ENCODE assay signal across 22 cellular contexts in the genomic region with DNA sequence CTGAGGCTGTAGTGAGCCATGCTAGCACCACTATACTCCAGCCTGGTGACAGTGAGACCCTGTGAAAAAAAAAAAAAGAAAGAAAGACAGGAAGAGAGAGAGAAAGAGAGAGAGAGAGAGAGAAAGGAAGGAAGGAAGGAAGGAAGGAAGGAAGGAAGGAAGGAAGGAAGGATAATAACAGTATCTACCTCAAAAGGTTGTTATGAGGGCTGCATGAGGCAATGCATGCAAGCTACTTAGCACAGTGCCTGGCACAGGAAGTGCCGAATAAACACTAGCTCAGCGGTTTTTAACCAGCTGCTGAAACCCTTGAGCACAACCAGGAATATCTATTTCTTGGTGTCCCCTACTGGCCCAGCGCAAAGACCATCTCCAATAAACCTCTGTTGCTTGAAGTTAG.
DNase-seq lines count a peak whose midpoint lies in the region; ATAC-seq and TF ChIP-seq lines count a peak whose summit lies in the region.
"Had no signal": no experiment of that assay in that cellular context is flagged by ENCODE, and none has a peak within 500 bp of the region (broad histone marks: within the 10 kb centered on the region; RNA-seq: fewer than 3 reads in every experiment).

No MANE protein-coding gene starts in this region.

- H3K9ac ChIP-seq in mammary epithelial cell (ENCODE audit: insufficient read depth, low read length) = no peak overlapping the region

- H3K27me3 Mint-ChIP-seq in activated CD8-positive, alpha-beta T cell treated with anti-CD3 and anti-CD28 coated beads, Interleukin-2, amount 10 ng/mL, durations not matched to agents 7 days and 5 days (ENCODE audit: low read depth) = no peaks in the 10 kb centered on the region
- no peaks in the 10 kb centered on the region for H3K27me3 Mint-ChIP-seq in activated CD8-positive, alpha-beta T cell treated with anti-CD3 and anti-CD28 coated beads for 36 hours
- H3K27me3 Mint-ChIP-seq in central memory CD8-positive, alpha-beta T cell = no peaks in the 10 kb centered on the region

- BruUV-seq in mammary epithelial cell (replicated peaks; lab: Mats Ljungman, UMichigan) = no TSS peak

- peaks cover 11% of the 10 kb centered on the region for H3K79me2 ChIP-seq in mammary epithelial cell (ENCODE audit: insufficient read depth, low read length)

- H3K27ac ChIP-seq in neutrophil = peak overlapping the region; percentile 50
- H3K27ac ChIP-seq in gastrocnemius medialis = no peak overlapping the region
- no peak overlapping the region for H3K27ac ChIP-seq in mammary epithelial cell (ENCODE audit: insufficient read depth, low read depth, low read length)
- H3K27ac ChIP-seq: brain microvascular endothelial cell, esophagus muscularis mucosa, left ventricle myocardium inferior, sigmoid colon had no signal

- POLR2A ChIA-PET in activated CD8-positive, alpha-beta T cell treated with anti-CD3 and anti-CD28 coated beads, Interleukin-2, amount 10 ng/mL, durations not matched to agents 7 days and 5 days (lab: Charles Lee) = interaction anchor here (0.6 kb wide), 1 partner anchor 16 kb away, joined by 3 read pairs; no protein-coding TSS in a partner anchor
- POLR2A ChIA-PET in activated CD8-positive, alpha-beta T cell treated with anti-CD3 and anti-CD28 coated beads for 36 hours (lab: Charles Lee) = no interaction called here

- peak overlapping the region; percentile 68 for H3K27ac Mint-ChIP-seq in activated CD8-positive, alpha-beta T cell treated with anti-CD3 and anti-CD28 coated beads, Interleukin-2, amount 10 ng/mL, durations not matched to agents 7 days and 5 days
- no peak overlapping the region for H3K27ac Mint-ChIP-seq in activated CD8-positive, alpha-beta T cell treated with anti-CD3 and anti-CD28 coated beads for 36 hours
- H3K27ac Mint-ChIP-seq in central memory CD8-positive, alpha-beta T cell (ENCODE audit: low read depth) = peak overlapping the region; percentile 90
- H3K27ac Mint-ChIP-seq: GM23338 had no signal

- no peak for TF ChIP-seq POLR2A in gastrocnemius medialis (IDR thresholded peaks at IDR 0.05)

- H3K36me3 ChIP-seq in neutrophil (no peaks in the 10 kb centered on the region), gastrocnemius medialis (no peaks in the 10 kb centered on the region), mammary epithelial cell (ENCODE audit: insufficient read depth, low read length) (no peaks in the 10 kb centered on the region)
- H3K36me3 ChIP-seq: brain microvascular endothelial cell, esophagus muscularis mucosa, left ventricle myocardium inferior, sigmoid colon had no signal

- no peak overlapping the region for H3K4me2 ChIP-seq in mammary epithelial cell (ENCODE audit: insufficient read depth, low read depth, low read length)
- H3K4me2 ChIP-seq: GM23338 had no signal

- dilution Hi-C loops in mammary epithelial cell (cut with HindIII; ENCODE audit: low sequenced_read_pairs) = no loop called here

- intact Hi-C loops in activated CD8-positive, alpha-beta T cell treated with anti-CD3 and anti-CD28 coated beads for 36 hours (cut with micrococcal nuclease) = no loop called here
- intact Hi-C loops in head of caudate nucleus (cut with DNase I) = no loop called here
- intact Hi-C loops in gastrocnemius medialis (cut with DNase I; ENCODE audit: low total_unique reads) = no loop called here
- intact Hi-C loops in mammary epithelial cell (cut with micrococcal nuclease) = no loop called here

- no peaks in the 10 kb centered on the region for H3K9me3 Mint-ChIP-seq in activated CD8-positive, alpha-beta T cell treated with anti-CD3 and anti-CD28 coated beads, Interleukin-2, amount 10 ng/mL, durations not matched to agents 7 days and 5 days (ENCODE audit: insufficient read depth)
- H3K9me3 Mint-ChIP-seq in activated CD8-positive, alpha-beta T cell treated with anti-CD3 and anti-CD28 coated beads for 36 hours = peaks cover 3% of the 10 kb centered on the region
- H3K9me3 Mint-ChIP-seq in central memory CD8-positive, alpha-beta T cell = no peaks in the 10 kb centered on the region

- no peaks in the 10 kb centered on the region for H4K20me1 ChIP-seq in mammary epithelial cell (ENCODE audit: insufficient read depth, low read length)

- peaks cover 6% of the 10 kb centered on the region for H3K4me1 Mint-ChIP-seq in activated CD8-positive, alpha-beta T cell treated with anti-CD3 and anti-CD28 coated beads, Interleukin-2, amount 10 ng/mL, durations not matched to agents 7 days and 5 days (ENCODE audit: low read depth)
- peaks cover 5% of the 10 kb centered on the region for H3K4me1 Mint-ChIP-seq in activated CD8-positive, alpha-beta T cell treated with anti-CD3 and anti-CD28 coated beads for 36 hours (ENCODE audit: low read depth)
- peaks cover 10% of the 10 kb centered on the region for H3K4me1 Mint-ChIP-seq in central memory CD8-positive, alpha-beta T cell

- no peak overlapping the region for H2AFZ ChIP-seq in mammary epithelial cell (ENCODE audit: low read depth, low read length)
- H2AFZ ChIP-seq: GM23338 had no signal

- no peak overlapping the region for H3K4me3 ChIP-seq in Jurkat, Clone E6-1 (ENCODE audit: low read length)
- H3K4me3 ChIP-seq in neutrophil (ENCODE audit: low read depth in 1 of 2, low read length in 1 of 2) (no peak overlapping the region), gastrocnemius medialis (no peak overlapping the region), mammary epithelial cell (replicated peaks in 1 of 3; ENCODE audit: insufficient read depth in 1 of 3, low read depth in 2 of 3, low read length in 3 of 3) (no peak overlapping the region)
- H3K4me3 ChIP-seq: esophagus muscularis mucosa, GM23338, left ventricle myocardium inferior, sigmoid colon had no signal

- DNase-seq in activated CD8-positive, alpha-beta T cell treated with anti-CD3 and anti-CD28 coated beads, Interleukin-2, amount 10 ng/mL, durations not matched to agents 7 days and 5 days = no peak
- DNase-seq in activated CD8-positive, alpha-beta T cell treated with anti-CD3 and anti-CD28 coated beads for 36 hours = no peak
- DNase-seq in Jurkat, Clone E6-1 (ENCODE audit: low read depth, low spot score) = peak; percentile 33
- no peak for DNase-seq in central memory CD8-positive, alpha-beta T cell (ENCODE audit: low spot score in 2 of 2)
- DNase-seq in head of caudate nucleus = no peak
- no peak for DNase-seq in gastrocnemius medialis
- DNase-seq in mammary epithelial cell = no peak
- DNase-seq: activated CD4-positive, alpha-beta T cell treated with anti-CD3 and anti-CD28 coated beads for 1 hour; brain microvascular endothelial cell; hippocampal formation; Karpas-422; left ventricle myocardium inferior; NCI-H1694; NCI-H2171; NCI-H510A treated with DMSO at 0.1 percent for 48 hours; sigmoid colon; stimulated activated CD4-positive, alpha-beta T cell treated with anti-CD3 and anti-CD28 coated beads, Interleukin-15, amount 100 ng/mL, for 24 hours; trophoblast cell had no signal

- WGBS in mammary epithelial cell (ENCODE audit: low coverage, missing lambda C conversion rate) = 62% methylated on average over 3 of the region's 3 CpGs

- H3K36me3 Mint-ChIP-seq in activated CD8-positive, alpha-beta T cell treated with anti-CD3 and anti-CD28 coated beads, Interleukin-2, amount 10 ng/mL, durations not matched to agents 7 days and 5 days (ENCODE audit: low read depth) = peaks cover 11% of the 10 kb centered on the region
- H3K36me3 Mint-ChIP-seq in activated CD8-positive, alpha-beta T cell treated with anti-CD3 and anti-CD28 coated beads for 36 hours (ENCODE audit: low read depth) = peaks cover 10% of the 10 kb centered on the region
- H3K36me3 Mint-ChIP-seq in central memory CD8-positive, alpha-beta T cell (ENCODE audit: insufficient read depth) = peaks cover 2% of the 10 kb centered on the region

- TF ChIP-seq CTCF in activated CD8-positive, alpha-beta T cell treated with anti-CD3 and anti-CD28 coated beads for 36 hours (IDR thresholded peaks at IDR 0.05) = no peak
- TF ChIP-seq CTCF in neutrophil (IDR thresholded peaks at IDR 0.05) (no peak), gastrocnemius medialis (IDR thresholded peaks at IDR 0.05 in 4 of 5, conservative IDR thresholded peaks at IDR 0.05 in 1 of 5) (no peak), mammary epithelial cell (conservative IDR thresholded peaks at IDR 0.05 in 1 of 2, IDR thresholded peaks at IDR 0.05 in 1 of 2; ENCODE audit: extremely low read depth in 1 of 2, insufficient read depth in 1 of 2, low read depth in 1 of 2, low read length in 2 of 2) (no peak)

- H3K9me3 ChIP-seq in neutrophil (no peaks in the 10 kb centered on the region), gastrocnemius medialis (no peaks in the 10 kb centered on the region), mammary epithelial cell (replicated peaks; ENCODE audit: insufficient read depth, low read length) (no peaks in the 10 kb centered on the region)
- H3K9me3 ChIP-seq: esophagus muscularis mucosa, left ventricle myocardium inferior, sigmoid colon had no signal

- no peak overlapping the region for H3K4me3 Mint-ChIP-seq in activated CD8-positive, alpha-beta T cell treated with anti-CD3 and anti-CD28 coated beads, Interleukin-2, amount 10 ng/mL, durations not matched to agents 7 days and 5 days
- H3K4me3 Mint-ChIP-seq in activated CD8-positive, alpha-beta T cell treated with anti-CD3 and anti-CD28 coated beads for 36 hours = no peak overlapping the region
- peak overlapping the region; percentile 19 for H3K4me3 Mint-ChIP-seq in central memory CD8-positive, alpha-beta T cell
- H3K4me3 Mint-ChIP-seq: GM23338 had no signal

- CTCF ChIA-PET in activated CD8-positive, alpha-beta T cell treated with anti-CD3 and anti-CD28 coated beads, Interleukin-2, amount 10 ng/mL, durations not matched to agents 7 days and 5 days (lab: Charles Lee) = interaction anchor here (1.3 kb wide), 1 partner anchor 11 kb away, joined by 3 read pairs; no protein-coding TSS in a partner anchor
- CTCF ChIA-PET in activated CD8-positive, alpha-beta T cell treated with anti-CD3 and anti-CD28 coated beads for 36 hours (lab: Charles Lee) = no interaction called here
- CTCF ChIA-PET in mammary epithelial cell (lab: Charles Lee; ENCODE audit: low non-redundant PET) = no interaction called here

- ATAC-seq in activated CD8-positive, alpha-beta T cell treated with anti-CD3 and anti-CD28 coated beads, Interleukin-2, amount 10 ng/mL, durations not matched to agents 7 days and 5 days = no peak
- no peak for ATAC-seq in activated CD8-positive, alpha-beta T cell treated with anti-CD3 and anti-CD28 coated beads for 36 hours
- peak; percentile 58 for ATAC-seq in central memory CD8-positive, alpha-beta T cell (replicated peaks; ENCODE audit: extremely low read depth, poor library complexity, severe bottlenecking)
- no peak for ATAC-seq in gastrocnemius medialis
- ATAC-seq: GM23338, Panc1 had no signal

- no peaks in the 10 kb centered on the region for H3K27me3 ChIP-seq in neutrophil
- no peaks in the 10 kb centered on the region for H3K27me3 ChIP-seq in gastrocnemius medialis
- H3K27me3 ChIP-seq in mammary epithelial cell (ENCODE audit: insufficient read depth, low read length) = no peaks in the 10 kb centered on the region
- H3K27me3 ChIP-seq: brain microvascular endothelial cell, esophagus muscularis mucosa, sigmoid colon had no signal

- in situ Hi-C loops in gastrocnemius medialis (cut with MboI; ENCODE audit: low sequenced_read_pairs in 4 of 4) = no loop called here
- in situ Hi-C loops in mammary epithelial cell (cut with MboI; ENCODE audit: low sequenced_read_pairs in 2 of 2) = no loop called here

- peaks cover 9 to 14% of the 10 kb centered on the region in 2 experiments for H3K4me1 ChIP-seq in neutrophil (ENCODE audit: control insufficient read depth in 1 of 2, insufficient read depth in 1 of 2, low read depth in 1 of 2, low read length in 1 of 2)
- peaks cover 7 to 12% of the 10 kb centered on the region in 2 donors for H3K4me1 ChIP-seq in gastrocnemius medialis
- H3K4me1 ChIP-seq in mammary epithelial cell (ENCODE audit: insufficient read depth, low read length) = peaks cover 4% of the 10 kb centered on the region
